8 cellular contexts compared by ENCODE assay signal in the genomic region with DNA sequence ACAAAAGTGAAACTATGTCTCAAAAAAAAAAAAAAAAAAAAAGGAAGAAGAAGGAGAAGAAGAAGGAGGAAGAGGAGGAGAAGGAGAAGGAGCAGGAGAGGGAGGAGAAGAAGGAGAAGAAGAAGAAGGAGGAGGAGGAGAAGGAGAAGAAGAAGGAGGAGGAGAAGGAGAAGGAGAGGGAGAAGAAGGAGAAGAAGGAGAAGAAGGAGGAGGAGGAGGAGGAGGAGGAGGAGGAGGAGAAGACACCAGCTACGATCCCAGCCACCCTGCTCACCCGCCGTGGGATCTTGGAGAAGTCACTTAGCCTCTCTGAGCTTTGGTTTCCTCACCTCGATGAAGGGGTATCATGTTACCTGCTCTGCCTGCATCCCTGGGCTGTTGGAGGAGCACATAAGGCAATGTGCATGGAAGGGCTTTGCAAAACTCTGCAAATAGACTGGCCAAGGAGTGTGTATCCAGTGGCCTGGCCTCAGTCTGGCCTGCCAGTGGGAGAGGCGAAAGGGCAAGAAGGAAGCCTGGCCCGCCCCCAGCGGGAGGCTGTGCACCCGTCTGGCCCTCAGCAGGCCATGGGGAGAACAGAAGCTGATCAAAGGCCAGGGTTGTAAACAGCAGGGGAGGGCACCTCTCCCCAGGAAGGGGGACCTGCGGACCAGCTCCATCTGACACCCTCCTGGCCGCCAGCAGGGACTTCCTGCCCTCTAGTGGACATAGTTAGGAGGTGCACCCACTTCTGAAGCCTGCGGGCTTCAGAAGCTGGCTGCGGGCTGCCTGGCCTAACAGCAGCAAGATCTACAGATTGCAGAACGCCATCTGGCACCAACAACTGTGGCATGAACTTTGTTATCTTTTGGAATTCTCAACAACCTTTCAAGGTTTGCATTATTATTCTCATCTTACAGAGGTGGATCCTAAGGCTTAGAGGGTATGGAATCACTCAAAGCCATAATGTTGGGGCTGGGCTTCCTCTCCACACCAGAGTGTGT. TPM values are rescaled to one million over a fixed set of nuclear protein-coding genes. Genes with fewer than 3 reads are reported as not detected.
A peak's percentile ranks its signal among the peaks of the same experiment; 100 is the strongest.
DNase-seq lines count a peak whose midpoint lies in the region; ATAC-seq and TF ChIP-seq lines count a peak whose summit lies in the region.

No MANE protein-coding gene starts in this region.

- H3K36me3 ChIP-seq in lower lobe of right lung, result no peaks in the 10 kb centered on the region

- ATAC-seq in HG03378 (IDR thresholded peaks at IDR 0.05; ENCODE audit: unreplicated experiment) (peak; percentile 55), lower lobe of right lung (peak; percentile 86 to 89)

- no peaks in the 10 kb centered on the region for H3K4me1 ChIP-seq in lower lobe of right lung

- peaks cover 52% of the 10 kb centered on the region for H3K27me3 Mint-ChIP-seq in activated CD4-positive, alpha-beta T cell treated with anti-CD3 and anti-CD28 coated beads, Interleukin-2, amount 10 ng/mL, durations not matched to agents 24 days and 14 days

- no peaks in the 10 kb centered on the region for H3K9me3 Mint-ChIP-seq in activated CD4-positive, alpha-beta T cell treated with anti-CD3 and anti-CD28 coated beads, Interleukin-2, amount 10 ng/mL, durations not matched to agents 24 days and 14 days

- peaks cover 16% of the 10 kb centered on the region for H3K4me1 Mint-ChIP-seq in activated CD4-positive, alpha-beta T cell treated with anti-CD3 and anti-CD28 coated beads, Interleukin-2, amount 10 ng/mL, durations not matched to agents 24 days and 14 days

- H3K36me3 Mint-ChIP-seq in activated CD4-positive, alpha-beta T cell treated with anti-CD3 and anti-CD28 coated beads, Interleukin-2, amount 10 ng/mL, durations not matched to agents 24 days and 14 days (ENCODE audit: low read depth), result no peaks in the 10 kb centered on the region

- no peak overlapping the region for H3K27ac ChIP-seq in lower lobe of right lung

- H3K27me3 ChIP-seq in lower lobe of right lung (ENCODE audit: low read depth), result peaks cover 26% of the 10 kb centered on the region

- intact Hi-C loops in activated CD4-positive, alpha-beta T cell treated with anti-CD3 and anti-CD28 coated beads, Interleukin-2, amount 10 ng/mL, durations not matched to agents 24 days and 14 days (cut with micrococcal nuclease), result loop anchor here (1.0 to 5.0 kb wide), 4 partner anchors 43 to 208 kb away; no protein-coding TSS in a partner anchor
- intact Hi-C loops in lower lobe of right lung (cut with DNase I), result loop anchor here (5.0 kb wide), 1 partner anchor 37 kb away; no protein-coding TSS in a partner anchor

- no peak overlapping the region for H3K4me3 ChIP-seq in lower lobe of right lung

- peak; percentile 97 for TF ChIP-seq CTCF in lower lobe of right lung (IDR thresholded peaks at IDR 0.05)

- DNase-seq in DMS79 treated with DMSO at 0.1 percent for 48 hours (lab: John Stamatoyannopoulos, UW), result peak; percentile 83
- DNase-seq in NCI-H526 (lab: John Stamatoyannopoulos, UW), result peak; percentile 70 to 77
- peak; percentile 91 for DNase-seq in activated CD4-positive, alpha-beta T cell treated with anti-CD3 and anti-CD28 coated beads, Interleukin-2, amount 10 ng/mL, durations not matched to agents 24 days and 14 days
- DNase-seq in dedifferentiated amniotic fluid mesenchymal stem cell (ENCODE audit: extremely low spot score), result peak; percentile 51
- peak; percentile 67 for DNase-seq in lower lobe of right lung
- peak; percentile 45 for DNase-seq in stimulated activated CD8-positive, alpha-beta memory T cell treated with anti-CD3 and anti-CD28 coated beads, Interleukin-12 subunit alpha, Interleukin-12 subunit beta, amount 100 ng/mL, for 1 hour (ENCODE audit: low read depth)
- DNase-seq in GF-D8 (lab: John Stamatoyannopoulos, UW), result no peak

- no peaks in the 10 kb centered on the region for H3K9me3 ChIP-seq in lower lobe of right lung

- H3K4me3 Mint-ChIP-seq in activated CD4-positive, alpha-beta T cell treated with anti-CD3 and anti-CD28 coated beads, Interleukin-2, amount 10 ng/mL, durations not matched to agents 24 days and 14 days, result no peak overlapping the region

- H3K27ac Mint-ChIP-seq in activated CD4-positive, alpha-beta T cell treated with anti-CD3 and anti-CD28 coated beads, Interleukin-2, amount 10 ng/mL, durations not matched to agents 24 days and 14 days, result no peak overlapping the region

RNA-seq across cellular contexts. Expression of a gene that starts 19.2 kb away (rescaled TPM):
- total RNA-seq in activated CD4-positive, alpha-beta T cell treated with anti-CD3 and anti-CD28 coated beads, Interleukin-2, amount 10 ng/mL, durations not matched to agents 24 days and 14 days, result 0.23 and 1.2 TPM in 2 replicates
- 36.6 TPM for total RNA-seq in lower lobe of right lung

RNA-seq across cellular contexts. Expression of a gene that starts 29.4 kb away (rescaled TPM):
- 0.16 and 0.17 TPM in 2 replicates for total RNA-seq in activated CD4-positive, alpha-beta T cell treated with anti-CD3 and anti-CD28 coated beads, Interleukin-2, amount 10 ng/mL, durations not matched to agents 24 days and 14 days
- total RNA-seq in lower lobe of right lung, result 1.0 TPM

Comparison
In these comparisons a context has a peak if more than half of its experiments do, and no peak if none do; other contexts are left out.
1. RNA of a gene that starts 19.2 kb away (total RNA-seq): 36.6 TPM in lower lobe of right lung (single experiment); 0.23 to 1.2 TPM in activated CD4-positive, alpha-beta T cell treated with anti-CD3 and anti-CD28 coated beads, Interleukin-2, amount 10 ng/mL, durations not matched to agents 24 days and 14 days; every median in the first group is over 10 times any median in the second.